In the genomic region with DNA sequence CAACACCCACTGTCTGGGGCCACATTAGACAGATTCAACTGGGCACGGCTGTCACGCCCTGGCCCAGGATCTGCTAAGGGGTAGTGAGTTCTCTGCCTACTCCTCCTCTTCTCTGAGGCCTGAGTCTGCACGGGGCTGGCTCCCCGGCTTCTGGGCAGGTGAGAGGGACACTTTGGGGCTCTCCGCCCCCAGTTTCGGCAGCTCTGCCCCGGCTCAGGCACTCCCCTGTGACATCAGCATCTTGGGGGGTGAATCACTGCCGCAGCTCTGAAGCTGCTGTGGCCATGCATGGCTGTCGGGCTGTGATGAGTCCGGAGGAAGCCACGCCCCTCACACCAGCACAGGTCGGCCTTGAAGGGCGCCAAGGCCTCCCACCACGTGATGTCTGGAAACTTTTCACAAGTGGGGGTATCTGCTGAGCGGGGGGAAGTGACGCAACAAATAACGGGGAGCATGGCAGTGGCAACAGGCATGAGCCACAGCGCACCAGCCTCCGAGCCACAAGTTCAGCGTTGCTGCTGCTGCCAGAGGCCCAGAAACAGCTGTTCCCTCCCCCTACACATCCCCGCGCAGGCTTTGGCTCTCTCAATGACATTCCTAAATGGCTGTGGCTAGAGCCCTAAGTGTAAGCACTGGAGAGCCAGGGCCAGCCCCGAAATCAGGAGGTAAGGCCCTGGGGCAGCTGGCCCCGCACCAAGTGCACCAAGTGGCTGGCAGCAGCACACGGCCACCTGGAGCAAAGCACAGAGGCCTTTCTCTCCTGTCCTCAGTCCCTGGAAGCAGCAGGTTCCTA, we compare ENCODE assay signal across 8 cellular contexts. TPM values are rescaled to one million over a fixed set of nuclear protein-coding genes. Genes with fewer than 3 reads are reported as not detected.
A peak's percentile ranks its signal among the peaks of the same experiment; 100 is the strongest.
DNase-seq lines count a peak whose midpoint lies in the region; ATAC-seq and TF ChIP-seq lines count a peak whose summit lies in the region.

No MANE protein-coding gene starts in this region.

- peaks cover 29 to 50% of the 10 kb centered on the region in 2 donors for H3K4me1 ChIP-seq in lung (ENCODE audit: control insufficient read depth in 2 of 2, insufficient read depth in 2 of 2, low read length in 2 of 2)

- peaks cover 7 to 34% of the 10 kb centered on the region in 2 donors for H3K36me3 ChIP-seq in lung (ENCODE audit: control insufficient read depth in 2 of 2, insufficient read depth in 2 of 2, low read length in 2 of 2)

- DNase-seq in DMS79 treated with DMSO at 0.1 percent for 48 hours (lab: John Stamatoyannopoulos, UW) (peak; percentile 7), DMS79 (lab: John Stamatoyannopoulos, UW) (no peak), coronary artery (ENCODE audit: low spot score) (peak; percentile 98), lung (ENCODE audit: low spot score) (peak; percentile 90), SKM-1 (lab: John Stamatoyannopoulos, UW; ENCODE audit: unreplicated experiment) (no peak)
- peak; percentile 92 to 94 for DNase-seq in activated CD4-positive, alpha-beta T cell treated with anti-CD3 and anti-CD28 coated beads, Interleukin-2, amount 50 U/mL, for 48 hours
- peak; percentile 63 to 81 (median 73) for DNase-seq in stimulated activated CD4-positive, alpha-beta T cell treated with anti-CD3 and anti-CD28 coated beads, TNF-alpha, amount 100 ng/mL, for 4 hours (ENCODE audit: low read depth in 3 of 3)

- 16 to 23% methylated on average over 25 of the region's 25 CpGs for WGBS in lung, 2 donors

- no peaks in the 10 kb centered on the region for H3K9me3 ChIP-seq in lung (ENCODE audit: control insufficient read depth in 2 of 2, insufficient read depth in 1 of 2, low read length in 1 of 2)

- no peak for TF ChIP-seq CTCF in coronary artery (IDR thresholded peaks at IDR 0.05)
- TF ChIP-seq CTCF in lung (IDR thresholded peaks at IDR 0.05; ENCODE audit: control extremely low read depth, extremely low read depth), result no peak

- H3K27ac ChIP-seq in coronary artery (peak overlapping the region; percentile 93 to 95), lung (ENCODE audit: low read depth in 1 of 2, low read length in 1 of 2) (peak overlapping the region; percentile 92 to 94)

- ATAC-seq in HG03565 (IDR thresholded peaks at IDR 0.05; ENCODE audit: unreplicated experiment) (peak; percentile 65), lung (ENCODE audit: insufficient read depth, low FRiP score) (peak; percentile 89)

- peak overlapping the region; percentile 65 for H3K4me3 ChIP-seq in coronary artery
- no peak overlapping the region for H3K4me3 ChIP-seq in lung

- no peaks in the 10 kb centered on the region for H3K27me3 ChIP-seq in lung (ENCODE audit: control insufficient read depth, insufficient read depth)

RNA-seq across cellular contexts. Expression of a gene that starts 26.3 kb away (rescaled TPM):
- total RNA-seq in lung, result 10 to 100 TPM; 28.0 to 44.3 TPM
- polyA plus RNA-seq in lung, result 10 to 100 TPM; 44.2 to 47.1 TPM

RNA-seq across cellular contexts. Expression of a gene that starts 54.4 kb away (rescaled TPM):
- total RNA-seq in lung, result not detected
- polyA plus RNA-seq in lung, result under 1 TPM in 1 of 2 donors, not detected in 1; 0.16 TPM

Comparison
In these comparisons a context has a peak if more than half of its experiments do, and no peak if none do; other contexts are left out.
1. DNase-seq: peak in DMS79 treated with DMSO at 0.1 percent for 48 hours (single experiment), activated CD4-positive, alpha-beta T cell treated with anti-CD3 and anti-CD28 coated beads, Interleukin-2, amount 50 U/mL, for 48 hours (2 of 2), coronary artery (single experiment), lung (single experiment) and stimulated activated CD4-positive, alpha-beta T cell treated with anti-CD3 and anti-CD28 coated beads, TNF-alpha, amount 100 ng/mL, for 4 hours (3 of 3); none in DMS79 (single experiment) and SKM-1 (single experiment).